ENCODE assay signal across 18 cellular contexts in the genomic region with DNA sequence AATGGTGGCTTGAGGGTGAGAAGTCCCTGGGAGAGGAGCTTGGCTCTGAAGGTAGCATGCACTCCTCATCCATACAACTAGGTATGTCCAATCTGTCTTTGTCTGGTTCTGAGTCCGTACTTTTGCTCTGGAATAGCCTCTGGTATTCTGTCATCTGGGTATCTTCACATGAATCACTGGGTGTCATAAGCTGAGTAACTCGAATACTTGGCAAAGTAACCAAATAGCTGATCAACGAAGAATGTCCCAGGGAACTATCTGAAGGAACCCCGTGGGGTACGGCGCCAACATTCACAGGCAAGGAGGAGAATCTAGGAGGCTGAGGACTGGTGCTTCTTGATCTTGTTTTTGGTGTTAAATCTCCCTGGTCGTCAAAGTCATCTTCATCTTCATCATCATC.
A peak's percentile ranks its signal among the peaks of the same experiment; 100 is the strongest.
DNase-seq lines count a peak whose midpoint lies in the region; ATAC-seq and TF ChIP-seq lines count a peak whose summit lies in the region.
"Had no signal": no experiment of that assay in that cellular context is flagged by ENCODE, and none has a peak within 500 bp of the region (broad histone marks: within the 10 kb centered on the region; RNA-seq: fewer than 3 reads in every experiment).

No MANE protein-coding gene starts in this region.

- H2AFZ ChIP-seq in MM.1S (ENCODE audit: low read length) = no peak overlapping the region

- H4K20me1 ChIP-seq in MM.1S (ENCODE audit: insufficient read depth, low read length) = no peaks in the 10 kb centered on the region

- H3K4me3 ChIP-seq in fibroblast of pulmonary artery (replicated peaks; ENCODE audit: low read depth, low read length) (no peak overlapping the region), MM.1S (ENCODE audit: low read length) (no peak overlapping the region)
- H3K4me3 ChIP-seq: BLaER1 treated with 17β-estradiol and CSF1 and Interleukin-3, amounts not matched to agents 10 nM and 100 nM; cardiac muscle cell; testis had no signal

- no peaks in the 10 kb centered on the region for H3K4me1 ChIP-seq in MM.1S (ENCODE audit: low read length)
- H3K4me1 ChIP-seq: testis had no signal

- H3K9me2 ChIP-seq in MM.1S (replicated peaks; ENCODE audit: insufficient read depth, low read length) = no peaks in the 10 kb centered on the region

- peak; percentile 30 for DNase-seq in AG08396 (ENCODE audit: low spot score)
- DNase-seq in ELR (ENCODE audit: low read depth) = peak; percentile 85
- no peak for DNase-seq in T-helper 17 cell
- DNase-seq in fibroblast of pulmonary artery (ENCODE audit: low read depth) = peak; percentile 44
- no peak for DNase-seq in substantia nigra (lab: John Stamatoyannopoulos, UW)
- DNase-seq in MM.1S = no peak
- DNase-seq: activated CD4-positive, alpha-beta memory T cell treated with anti-CD3 and anti-CD28 coated beads, Interleukin-2, amount 10 ng/mL, durations not matched to agents 7 days and 5 days; DMS79; effector CD4-positive, alpha-beta T cell; foreskin keratinocyte; NCI-H2029 treated with DMSO at 0.1 percent for 48 hours; NCI-H524 treated with DMSO at 0.1 percent for 48 hours; testis had no signal

- H3K4me3 Mint-ChIP-seq in T-helper 17 cell = no peak overlapping the region
- H3K4me3 Mint-ChIP-seq: activated CD4-positive, alpha-beta memory T cell treated with anti-CD3 and anti-CD28 coated beads, Interleukin-2, amount 10 ng/mL, durations not matched to agents 7 days and 5 days; nephron had no signal

- H3K4me2 ChIP-seq in MM.1S (ENCODE audit: low read depth, low read length) = no peak overlapping the region
- H3K4me2 ChIP-seq: BLaER1 treated with 17β-estradiol and CSF1 and Interleukin-3, amounts not matched to agents 10 nM and 100 nM had no signal

- H3K27me3 ChIP-seq in MM.1S (replicated peaks; ENCODE audit: insufficient read depth, low read length) = no peaks in the 10 kb centered on the region
- H3K27me3 ChIP-seq: BLaER1 treated with 17β-estradiol and CSF1 and Interleukin-3, amounts not matched to agents 10 nM and 100 nM; cardiac muscle cell; foreskin keratinocyte; testis had no signal

- peak overlapping the region; percentile 45 for H3K27ac Mint-ChIP-seq in T-helper 17 cell
- H3K27ac Mint-ChIP-seq: activated CD4-positive, alpha-beta memory T cell treated with anti-CD3 and anti-CD28 coated beads, Interleukin-2, amount 10 ng/mL, durations not matched to agents 7 days and 5 days; nephron had no signal

- peaks cover 16% of the 10 kb centered on the region for H3K36me3 Mint-ChIP-seq in T-helper 17 cell (ENCODE audit: low read depth)

- TF ChIP-seq CTCF in fibroblast of pulmonary artery (IDR thresholded peaks at IDR 0.05; ENCODE audit: low read length, missing control alignments) (no peak), MM.1S (IDR thresholded peaks at IDR 0.05; ENCODE audit: low read length) (no peak)

- no peak overlapping the region for H3K9ac ChIP-seq in MM.1S (ENCODE audit: low read length)
- H3K9ac ChIP-seq: BLaER1 treated with 17β-estradiol and CSF1 and Interleukin-3, amounts not matched to agents 10 nM and 100 nM had no signal

- H3K36me3 ChIP-seq in MM.1S (replicated peaks; ENCODE audit: insufficient read depth, low read length) = no peaks in the 10 kb centered on the region

- H3F3A ChIP-seq in MM.1S (ENCODE audit: insufficient read depth, low read length) = no peaks in the 10 kb centered on the region

- no peaks in the 10 kb centered on the region for H3K9me3 ChIP-seq in T-helper 17 cell (ENCODE audit: control insufficient read depth, low read length, poor library complexity, severe bottlenecking)
- no peaks in the 10 kb centered on the region for H3K9me3 ChIP-seq in MM.1S (replicated peaks; ENCODE audit: insufficient read depth, low read length)
- H3K9me3 ChIP-seq: BLaER1 treated with 17β-estradiol and CSF1 and Interleukin-3, amounts not matched to agents 10 nM and 100 nM; testis had no signal

- no peak for ATAC-seq in T-helper 17 cell
- no peak for ATAC-seq in GM18909 (IDR thresholded peaks at IDR 0.05; ENCODE audit: poor library complexity, unreplicated experiment)
- no peak for ATAC-seq in GM21786 (IDR thresholded peaks at IDR 0.05; ENCODE audit: unreplicated experiment)
- ATAC-seq: foreskin keratinocyte had no signal

- H3K27me3 Mint-ChIP-seq in T-helper 17 cell = no peaks in the 10 kb centered on the region
- H3K27me3 Mint-ChIP-seq: activated CD4-positive, alpha-beta memory T cell treated with anti-CD3 and anti-CD28 coated beads, Interleukin-2, amount 10 ng/mL, durations not matched to agents 7 days and 5 days had no signal

- no peaks in the 10 kb centered on the region for H3K79me2 ChIP-seq in MM.1S (ENCODE audit: low read length)

- no peak overlapping the region for H3K27ac ChIP-seq in substantia nigra (ENCODE audit: low read depth, low read length, poor library complexity, severe bottlenecking)
- no peak overlapping the region for H3K27ac ChIP-seq in MM.1S (ENCODE audit: low read length)
- H3K27ac ChIP-seq: BLaER1 treated with 17β-estradiol and CSF1 and Interleukin-3, amounts not matched to agents 10 nM and 100 nM; cardiac muscle cell; foreskin keratinocyte; testis had no signal

- H3K4me1 Mint-ChIP-seq in T-helper 17 cell = peaks cover 39% of the 10 kb centered on the region

Comparison
In these comparisons a context has a peak if more than half of its experiments do, and no peak if none do; other contexts are left out.
1. DNase-seq: peak in AG08396 (single experiment), ELR (single experiment) and fibroblast of pulmonary artery (single experiment); none in T-helper 17 cell (0 of 3), substantia nigra (0 of 49) and MM.1S (single experiment).